26 cellular contexts compared by ENCODE assay signal in the genomic region with DNA sequence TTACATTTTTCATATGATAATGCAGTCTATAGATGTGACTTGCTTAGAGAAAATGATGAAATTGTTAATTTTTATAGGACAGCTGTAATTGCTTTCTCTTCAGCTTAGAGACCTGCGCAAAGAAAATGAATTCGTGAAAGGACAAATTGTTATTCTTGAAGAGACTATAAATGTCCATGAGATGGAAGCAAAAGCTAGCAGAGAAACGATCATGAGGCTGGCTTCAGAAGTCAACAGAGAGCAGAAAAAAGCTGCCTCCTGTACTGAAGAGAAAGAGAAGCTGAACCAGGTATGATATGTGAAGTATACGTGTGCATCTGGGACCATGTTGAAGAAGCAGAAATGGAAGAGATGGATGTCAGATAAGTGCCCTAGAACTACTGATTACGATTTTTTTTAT. TPM values are rescaled to one million over a fixed set of nuclear protein-coding genes. Genes with fewer than 3 reads are reported as not detected.
"Had no signal": no experiment of that assay in that cellular context is flagged by ENCODE, and none has a peak within 500 bp of the region (broad histone marks: within the 10 kb centered on the region; RNA-seq: fewer than 3 reads in every experiment).

No MANE protein-coding gene starts in this region.

- H3K9me3 ChIP-seq: SJSA1 had no signal

- H3K27ac ChIP-seq: HL-60, SJSA1, SK-N-MC had no signal

- DNase-seq: Karpas-422, KG1, MV-4-11, NCI-H1048, NCI-H1105, NCI-H1417, NCI-H1436 treated with DMSO at 0.1 percent for 48 hours, NCI-H1694, NCI-H187 treated with DMSO at 0.1 percent for 48 hours, NCI-H2029 treated with DMSO at 0.1 percent for 48 hours, NCI-H2171, NCI-H226, NCI-H446, NCI-H510A, NCI-H524 treated with DMSO at 0.1 percent for 48 hours, NCI-H69, NCI-H774, Right ventricle myocardium superior, RPMI8226, SIG-M5 had no signal

- FAIRE-seq: HTR-8/SVneo, RCC 7860 had no signal

- H3K27me3 ChIP-seq: SJSA1 had no signal

- H3K4me1 ChIP-seq: SJSA1 had no signal

- H3K36me3 ChIP-seq: SJSA1 had no signal

- H3K4me3 ChIP-seq: SJSA1, SK-N-MC had no signal

RNA-seq across cellular contexts. Expression of a gene that starts 54.4 kb away (rescaled TPM):
- total RNA-seq: MCF 10A had no signal
